ENCODE assay signal across 9 cellular contexts in genomic region chr17:63881935-63882601, GRCh38. TPM values are rescaled to one million over a fixed set of nuclear protein-coding genes. Genes with fewer than 3 reads are reported as not detected.
DNase-seq lines count a peak whose midpoint lies in the region; ATAC-seq and TF ChIP-seq lines count a peak whose summit lies in the region.
"Had no signal": no experiment of that assay in that cellular context is flagged by ENCODE, and none has a peak within 500 bp of the region (broad histone marks: within the 10 kb centered on the region; RNA-seq: fewer than 3 reads in every experiment).

Gene GH2 (minus strand): TSS chr17:63881944. CDS start chr17:63881801, 143 bp downstream.

- H3K27me3 ChIP-seq in esophagus squamous epithelium (peaks cover 0 to 11% (median 0%) of the 10 kb centered on the region in 4 donors), uterus (no peaks in the 10 kb centered on the region)

- peak; percentile 52 for DNase-seq in activated gamma-delta T cell treated with Interleukin-2 at 50 U/mL for 16 hours
- no peak for DNase-seq in activated gamma-delta T cell (lab: John Stamatoyannopoulos, UW)
- peak; percentile 60 for DNase-seq in NCI-H82 treated with DMSO at 0.1 percent for 48 hours (lab: John Stamatoyannopoulos, UW; ENCODE audit: unreplicated experiment)
- DNase-seq in activated CD8-positive, alpha-beta memory T cell treated with anti-CD3 and anti-CD28 coated beads, Interleukin-2, amount 50 U/mL, for 48 hours, result peak; percentile 79
- DNase-seq in esophagus squamous epithelium (lab: John Stamatoyannopoulos, UW), result no peak
- peak; percentile 35 for DNase-seq in omental fat pad (ENCODE audit: low spot score)
- peak in 1 of 2 donors; percentile 28 for DNase-seq in uterus

- no peaks in the 10 kb centered on the region for H3K36me3 ChIP-seq in esophagus squamous epithelium
- H3K36me3 ChIP-seq in uterus, result no peaks in the 10 kb centered on the region

- H3K4me1 ChIP-seq in esophagus squamous epithelium (no peaks in the 10 kb centered on the region), uterus (no peaks in the 10 kb centered on the region)

- H3K27ac ChIP-seq in esophagus squamous epithelium (no peak within 1 kb of the TSS), uterus (no peak within 1 kb of the TSS)

- intact Hi-C loops in esophagus squamous epithelium (cut with DNase I) (no loop called here), uterus (cut with DNase I; ENCODE audit: low total_unique reads) (no loop called here)

- peak; percentile 44 to 62 (median 54) for TF ChIP-seq CTCF in esophagus squamous epithelium (IDR thresholded peaks at IDR 0.05)
- TF ChIP-seq CTCF in omental fat pad (IDR thresholded peaks at IDR 0.05), result no peak
- TF ChIP-seq CTCF in uterus (IDR thresholded peaks at IDR 0.05), result peak in 3 of 4 experiments; percentile 41 to 55 (median 43)

- H3K9me3 ChIP-seq in esophagus squamous epithelium (no peaks in the 10 kb centered on the region), uterus (no peaks in the 10 kb centered on the region)

- TF ChIP-seq POLR2A in esophagus squamous epithelium (IDR thresholded peaks at IDR 0.05) (no peak), uterus (IDR thresholded peaks at IDR 0.05) (no peak)

- ATAC-seq in omental fat pad (ENCODE audit: low FRiP score) (peak; percentile 73), HG03439 (IDR thresholded peaks at IDR 0.05; ENCODE audit: unreplicated experiment) (no peak)

- WGBS in esophagus squamous epithelium, 2 donors, result 44 to 52% methylated on average over 2 to 10 of the region's 15 CpGs

- H3K4me3 ChIP-seq in esophagus squamous epithelium (no peak within 1 kb of the TSS), uterus (no peak within 1 kb of the TSS)

RNA-seq across cellular contexts. Expression of gene GH2, which starts in this region (rescaled TPM):
- total RNA-seq in esophagus squamous epithelium (not detected), omental fat pad (not detected), uterus (not detected)
- total RNA-seq: lower leg skin had no signal

Comparison
In these comparisons a context has a peak if more than half of its experiments do, and no peak if none do; other contexts are left out.
1. DNase-seq: peak in activated gamma-delta T cell treated with Interleukin-2 at 50 U/mL for 16 hours (single experiment), NCI-H82 treated with DMSO at 0.1 percent for 48 hours (single experiment) and activated CD8-positive, alpha-beta memory T cell treated with anti-CD3 and anti-CD28 coated beads, Interleukin-2, amount 50 U/mL, for 48 hours (single experiment); none in activated gamma-delta T cell (single experiment) and esophagus squamous epithelium (single experiment).
2. Peak in DNase-seq and ATAC-seq in omental fat pad; RNA of the gene not detected or under 1 TPM.
3. CTCF ChIP-seq: peak in esophagus squamous epithelium (6 of 6) and uterus (3 of 4); none in omental fat pad (0 of 3).